8 cellular contexts compared by ENCODE assay signal in genomic region chr7:44750921-44751571, GRCh38. TPM values are rescaled to one million over a fixed set of nuclear protein-coding genes. Genes with fewer than 3 reads are reported as not detected.
DNase-seq lines count a peak whose midpoint lies in the region; ATAC-seq and TF ChIP-seq lines count a peak whose summit lies in the region.

No MANE protein-coding gene starts in this region.

- H3K4me3 Mint-ChIP-seq in naive thymus-derived CD8-positive, alpha-beta T cell = peak overlapping the region; percentile 80 to 95 (median 86)

- H2AFZ ChIP-seq in Karpas-422 (ENCODE audit: low read length) = no peak overlapping the region

- DNase-seq in GM13976 (ENCODE audit: low spot score) (peak; percentile 84), Karpas-422 (no peak), activated T-helper 1 cell treated with Interleukin-2 at 50 U/mL for 16 hours (ENCODE audit: low read depth) (peak; percentile 16), RKO (ENCODE audit: low spot score) (no peak), NCI-H1930 (lab: John Stamatoyannopoulos, UW) (no peak), GF-D8 (lab: John Stamatoyannopoulos, UW) (no peak)
- peak in 7 of 10 donors; percentile 18 to 58 (median 40) for DNase-seq in naive thymus-derived CD8-positive, alpha-beta T cell

- ATAC-seq in GM21619 (IDR thresholded peaks at IDR 0.05; ENCODE audit: unreplicated experiment) = peak; percentile 61
- ATAC-seq in naive thymus-derived CD8-positive, alpha-beta T cell = peak; percentile 31 to 49

- H3K36me3 ChIP-seq in Karpas-422 (ENCODE audit: insufficient read depth, low read length) = no peaks in the 10 kb centered on the region

- peak overlapping the region; percentile 53 to 90 (median 84) for H3K27ac Mint-ChIP-seq in naive thymus-derived CD8-positive, alpha-beta T cell

- H3K4me2 ChIP-seq in Karpas-422 (ENCODE audit: low read depth, low read length, poor library complexity, severe bottlenecking) = peak overlapping the region; percentile 89

- H3K4me1 Mint-ChIP-seq in naive thymus-derived CD8-positive, alpha-beta T cell = peaks cover 29 to 59% (median 45%) of the 10 kb centered on the region in 4 donors

- peaks cover 51% of the 10 kb centered on the region for H3K4me1 ChIP-seq in Karpas-422 (ENCODE audit: low read length)

- POLR2A ChIA-PET in naive thymus-derived CD8-positive, alpha-beta T cell (lab: Charles Lee) = interaction anchor here (1.3 to 3.8 kb wide), 4 partner anchors 17 to 179 kb away, joined by 4 to 28 read pairs (median 12); partner anchors contain the start of genes OGDH and PPIA

- peaks cover 0 to 5% (median 0%) of the 10 kb centered on the region in 3 donors for H3K36me3 Mint-ChIP-seq in naive thymus-derived CD8-positive, alpha-beta T cell

- no peak for TF ChIP-seq CTCF in GM13976 (IDR thresholded peaks at IDR 0.05; ENCODE audit: borderline replicate concordance, control extremely low read depth, extremely low read depth, insufficient read depth, missing control alignments)

- H3K9ac ChIP-seq in Karpas-422 (ENCODE audit: low read length) = peak overlapping the region; percentile 72; the same call in 1 of the 2 replicates

- peaks cover 14% of the 10 kb centered on the region for H4K20me1 ChIP-seq in Karpas-422 (ENCODE audit: insufficient read depth, low read depth, low read length)

- no peaks in the 10 kb centered on the region for H3K27me3 ChIP-seq in Karpas-422 (ENCODE audit: low read length)

- H3K27ac ChIP-seq in Karpas-422 (ENCODE audit: low read length) = no peak overlapping the region

- no peaks in the 10 kb centered on the region for H3K9me2 ChIP-seq in Karpas-422 (replicated peaks; ENCODE audit: insufficient read depth, low read length)

- in situ Hi-C loops in GM13976 (cut with MboI; ENCODE audit: low sequenced_read_pairs, unreplicated experiment) = loop anchor here (25.0 kb wide), 1 partner anchor 164 kb away; the partner anchor contains the start of gene TMED4

- H3K9me3 Mint-ChIP-seq in naive thymus-derived CD8-positive, alpha-beta T cell = no peaks in the 10 kb centered on the region

- no peaks in the 10 kb centered on the region for H3K9me3 ChIP-seq in Karpas-422 (ENCODE audit: low read length)

- no peaks in the 10 kb centered on the region for H3K27me3 Mint-ChIP-seq in naive thymus-derived CD8-positive, alpha-beta T cell

- no peak overlapping the region; the same call in 1 of the 2 replicates for H3K4me3 ChIP-seq in Karpas-422 (ENCODE audit: low read length)

- H3K79me2 ChIP-seq in Karpas-422 (ENCODE audit: low read length) = peaks cover 67% of the 10 kb centered on the region

RNA-seq across cellular contexts. Expression of gene ZMIZ2, which starts 2.4 kb away (rescaled TPM):
- 16.2 and 19.9 TPM in 2 replicates for total RNA-seq in Karpas-422 (2014; rRNA removed; shearing (Covaris generic); ENCODE audit: low replicate concordance)
- 100 to 1,000 TPM; 142 to 149 TPM for total RNA-seq in naive thymus-derived CD8-positive, alpha-beta T cell
- polyA plus RNA-seq in naive thymus-derived CD8-positive, alpha-beta T cell = 1 to 10 TPM; 2.6 to 8.1 (median 4.9) TPM

RNA-seq across cellular contexts. Expression of gene PPIA, which starts 45.4 kb away (rescaled TPM):
- total RNA-seq in Karpas-422 (2014; rRNA removed; shearing (Covaris generic); ENCODE audit: low replicate concordance) = 2,370 and 3,564 TPM in 2 replicates
- 100 to 1,000 TPM; 673 to 688 TPM for total RNA-seq in naive thymus-derived CD8-positive, alpha-beta T cell
- polyA plus RNA-seq in naive thymus-derived CD8-positive, alpha-beta T cell = 1,000 to 10,000 TPM; 3,578 to 3,931 (median 3,619) TPM

Comparison
In these comparisons a context has a peak if more than half of its experiments do, and no peak if none do; other contexts are left out.
1. DNase-seq: peak in GM13976 (single experiment), activated T-helper 1 cell treated with Interleukin-2 at 50 U/mL for 16 hours (single experiment) and naive thymus-derived CD8-positive, alpha-beta T cell (7 of 10); none in Karpas-422 (single experiment), RKO (single experiment), NCI-H1930 (0 of 2) and GF-D8 (single experiment).